12 cellular contexts compared by ENCODE assay signal in genomic region chr3:100033184-100033583, GRCh38.
DNase-seq lines count a peak whose midpoint lies in the region; ATAC-seq and TF ChIP-seq lines count a peak whose summit lies in the region.
"Had no signal": no experiment of that assay in that cellular context is flagged by ENCODE, and none has a peak within 500 bp of the region (broad histone marks: within the 10 kb centered on the region; RNA-seq: fewer than 3 reads in every experiment).

No MANE protein-coding gene starts in this region.

- H4K20me1 ChIP-seq in osteoblast (ENCODE audit: insufficient read depth, low read length) = no peaks in the 10 kb centered on the region

- H2AFZ ChIP-seq in osteoblast (ENCODE audit: low read length) = no peak overlapping the region

- H3K79me2 ChIP-seq in osteoblast (ENCODE audit: insufficient read depth, low read length) = no peaks in the 10 kb centered on the region

- no peaks in the 10 kb centered on the region for H3K9me3 ChIP-seq in osteoblast (ENCODE audit: low read depth, low read length)
- H3K9me3 ChIP-seq: vagina had no signal

- intact Hi-C loops in head of caudate nucleus (cut with DNase I) = no loop called here

- H3K27ac ChIP-seq in epithelial cell of prostate (peak overlapping the region; percentile 71), osteoblast (ENCODE audit: low read depth, low read length) (peak overlapping the region; percentile 84)
- H3K27ac ChIP-seq: C4-2B, vagina had no signal

- ATAC-seq in GM21529 (IDR thresholded peaks at IDR 0.05; ENCODE audit: unreplicated experiment) = no peak

- H3K4me2 ChIP-seq in osteoblast (ENCODE audit: insufficient read depth, low read length) = peak overlapping the region; percentile 43

- no peak overlapping the region for H3K4me3 ChIP-seq in osteoblast (ENCODE audit: insufficient read depth, low read length)
- H3K4me3 ChIP-seq: vagina had no signal

- no peaks in the 10 kb centered on the region for H3K36me3 ChIP-seq in osteoblast (ENCODE audit: insufficient read depth, low read length)
- H3K36me3 ChIP-seq: vagina had no signal

- no peaks in the 10 kb centered on the region for H3K27me3 ChIP-seq in osteoblast (ENCODE audit: insufficient read depth, low read length)
- H3K27me3 ChIP-seq: vagina had no signal

- TF ChIP-seq CTCF in osteoblast (IDR thresholded peaks at IDR 0.05; ENCODE audit: extremely low read depth, low read depth, low read length) = no peak

- peaks cover 30% of the 10 kb centered on the region for H3K4me1 ChIP-seq in osteoblast (ENCODE audit: insufficient read depth, low read length)

- DNase-seq in DMS79 treated with DMSO at 0.1 percent for 48 hours (lab: John Stamatoyannopoulos, UW) (peak; percentile 61), NCI-H1105 treated with DMSO at 0.1 percent for 48 hours (lab: John Stamatoyannopoulos, UW) (peak; percentile 35), epithelial cell of prostate (ENCODE audit: low read depth, low spot score) (peak; percentile 51), osteoblast (ENCODE audit: insufficient read length, low spot score, missing footprints) (no peak), NCI-H82 treated with DMSO at 0.1 percent for 48 hours (lab: John Stamatoyannopoulos, UW; ENCODE audit: unreplicated experiment) (no peak), head of caudate nucleus (no peak), NCI-H1694 treated with DMSO at 0.1 percent for 48 hours (lab: John Stamatoyannopoulos, UW) (no peak)
- DNase-seq: activated naive CD4-positive, alpha-beta T cell treated with Interleukin-2 at 50 U/mL for 16 hours; stimulated activated CD4-positive, alpha-beta T cell treated with anti-CD3 and anti-CD28 coated beads, Interleukin-12 subunit alpha, Interleukin-12 subunit beta, amount 100 ng/mL, for 4 hours had no signal

Comparison
In these comparisons a context has a peak if more than half of its experiments do, and no peak if none do; other contexts are left out.
1. DNase-seq: peak in DMS79 treated with DMSO at 0.1 percent for 48 hours (single experiment), NCI-H1105 treated with DMSO at 0.1 percent for 48 hours (single experiment) and epithelial cell of prostate (single experiment); none in osteoblast (single experiment), NCI-H82 treated with DMSO at 0.1 percent for 48 hours (single experiment), head of caudate nucleus (0 of 42) and NCI-H1694 treated with DMSO at 0.1 percent for 48 hours (single experiment).